Comparison of ENCODE assay signal across 1 cellular context in genomic region chr20:3857405-3857804, GRCh38.
TF ChIP-seq lines count a peak whose summit lies in the region.

No MANE protein-coding gene starts in this region.

TF ChIP-seq in HepG2, 621 proteins besides CTCF, POLR2A, EP300 and RAD21:
- TF ChIP-seq AGO2 (optimal IDR thresholded peaks at IDR 0.05; ENCODE audit: low read depth, low read length) (peak; percentile 64), ZNF891 (CRISPR knock-in tag; IDR thresholded peaks at IDR 0.05) (0 out of 2 replicates have a peak, but pooled peaks have one; percentile 8), MXD1 (CRISPR knock-in tag; IDR thresholded peaks at IDR 0.05) (peak; percentile 31; the same call in 1 of the 2 replicates), ZNF337 (CRISPR knock-in tag; IDR thresholded peaks at IDR 0.05; ENCODE audit: borderline replicate concordance, low read depth) (no peak), ADNP (CRISPR knock-in tag; IDR thresholded peaks at IDR 0.05) (no peak)
